Comparison of ENCODE assay signal across 8 cellular contexts in genomic region chr2:11829947-11830707, GRCh38.
DNase-seq lines count a peak whose midpoint lies in the region; ATAC-seq, FAIRE-seq and TF ChIP-seq lines count a peak whose summit lies in the region.

No MANE protein-coding gene starts in this region.

- no peak for FAIRE-seq in frontal cortex (lab: Jason Lieb, UNC)

- H3K4me3 ChIP-seq in Peyer's patch (peak overlapping the region in 3 of 4 donors; percentile 12 to 23 (median 13)), neutrophil (ENCODE audit: low read depth in 1 of 2, low read length in 1 of 2) (peak overlapping the region; percentile 39 to 54), tibial artery (peak overlapping the region; percentile 22 to 46)

- no peak for TF ChIP-seq POLR2A in Peyer's patch (IDR thresholded peaks at IDR 0.05)

- H3K9me3 ChIP-seq in Peyer's patch (peaks cover 0 to 5% (median 0%) of the 10 kb centered on the region in 4 donors), neutrophil (no peaks in the 10 kb centered on the region), tibial artery (no peaks in the 10 kb centered on the region)

- TF ChIP-seq CTCF in Peyer's patch (IDR thresholded peaks at IDR 0.05), result no peak
- peak; percentile 10 for TF ChIP-seq CTCF in neutrophil (IDR thresholded peaks at IDR 0.05)
- peak in 1 of 2 experiments; percentile 4 for TF ChIP-seq CTCF in tibial artery (IDR thresholded peaks at IDR 0.05)

- H3K4me1 ChIP-seq in Peyer's patch, result peaks cover 0 to 21% (median 9%) of the 10 kb centered on the region in 4 donors
- peaks cover 28 to 40% of the 10 kb centered on the region in 2 experiments for H3K4me1 ChIP-seq in neutrophil (ENCODE audit: control insufficient read depth in 1 of 2, insufficient read depth in 1 of 2, low read depth in 1 of 2, low read length in 1 of 2)
- H3K4me1 ChIP-seq in tibial artery, result peaks cover 0 to 24% (median 13%) of the 10 kb centered on the region in 4 donors

- intact Hi-C loops in tibial artery (cut with DNase I; ENCODE audit: low total_unique reads), result loop anchor here (2.0 to 10.0 kb wide), 2 partner anchors 1105 to 1177 kb away; no protein-coding TSS in a partner anchor

- peak; percentile 80 for DNase-seq in DMS53 treated with DMSO at 0.1 percent for 48 hours (lab: John Stamatoyannopoulos, UW; ENCODE audit: unreplicated experiment)
- peak; percentile 99 for DNase-seq in HT1080 (ENCODE audit: low read depth)
- peak in 2 of 3 donors; percentile 30 to 63 for DNase-seq in Peyer's patch
- DNase-seq in activated gamma-delta T cell treated with anti-CD3 and anti-CD28 coated beads, Interleukin-2, amount 50 U/mL, for 16 hours (ENCODE audit: low read depth), result peak; percentile 4
- DNase-seq in frontal cortex (ENCODE audit: low spot score in 2 of 2), result peak; percentile 40 to 67
- peak; percentile 62 to 81 for DNase-seq in tibial artery

- no peaks in the 10 kb centered on the region for H3K27me3 ChIP-seq in Peyer's patch
- H3K27me3 ChIP-seq in neutrophil, result peaks cover 14% of the 10 kb centered on the region
- no peaks in the 10 kb centered on the region for H3K27me3 ChIP-seq in tibial artery

- H3K36me3 ChIP-seq in Peyer's patch (peaks cover 0 to 9% (median 0%) of the 10 kb centered on the region in 3 donors), neutrophil (no peaks in the 10 kb centered on the region), tibial artery (peaks cover 0 to 20% (median 9%) of the 10 kb centered on the region in 3 donors)

- H3K27ac ChIP-seq in Peyer's patch (peak overlapping the region in 3 of 4 donors; percentile 42 to 64 (median 64)), neutrophil (peak overlapping the region; percentile 75), tibial artery (peak overlapping the region; percentile 46 to 62)

- ATAC-seq in GM21423 (IDR thresholded peaks at IDR 0.05; ENCODE audit: unreplicated experiment), result peak; percentile 80

Comparison
In these comparisons a context has a peak if more than half of its experiments do, and no peak if none do; other contexts are left out.
1. Peak in every context shown above with its lines: DNase-seq, ATAC-seq, H3K4me3 ChIP-seq and H3K27ac ChIP-seq.
2. DNase-seq: peak in every context shown above with its lines; median percentile 99 in HT1080; 80 in DMS53 treated with DMSO at 0.1 percent for 48 hours; 72 in tibial artery; 54 in frontal cortex; 46 in Peyer's patch; 4 in activated gamma-delta T cell treated with anti-CD3 and anti-CD28 coated beads, Interleukin-2, amount 50 U/mL, for 16 hours.